11 cellular contexts compared by ENCODE assay signal in the genomic region with DNA sequence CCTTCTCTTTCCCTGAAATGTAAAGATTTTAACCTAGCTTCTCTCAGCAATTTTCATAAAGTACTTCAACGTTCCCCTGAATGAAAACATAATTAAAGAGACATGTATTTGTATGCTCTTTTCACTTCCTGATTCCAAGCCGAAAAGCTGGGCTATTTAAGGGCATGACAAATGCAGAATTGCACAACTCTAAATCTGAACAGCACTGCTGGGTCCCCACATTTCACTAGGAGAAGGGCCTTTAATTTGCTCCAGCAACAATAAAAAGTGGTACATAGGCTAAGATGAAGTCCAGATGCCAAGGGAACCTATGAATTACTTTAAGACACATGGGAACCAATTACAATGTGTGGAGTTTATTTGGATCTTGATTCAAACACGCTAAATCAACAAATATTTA. TPM values are rescaled to one million over a fixed set of nuclear protein-coding genes. Genes with fewer than 3 reads are reported as not detected.
DNase-seq lines count a peak whose midpoint lies in the region; ATAC-seq, FAIRE-seq and TF ChIP-seq lines count a peak whose summit lies in the region.
"Had no signal": no experiment of that assay in that cellular context is flagged by ENCODE, and none has a peak within 500 bp of the region (broad histone marks: within the 10 kb centered on the region; RNA-seq: fewer than 3 reads in every experiment).

No MANE protein-coding gene starts in this region.

- POLR2A ChIA-PET in CD4-positive, alpha-beta T cell (lab: Charles Lee) = no interaction called here
- POLR2A ChIA-PET in activated CD4-positive, alpha-beta T cell treated with anti-CD3 and anti-CD28 coated beads for 36 hours (lab: Charles Lee) = no interaction called here

- no peaks in the 10 kb centered on the region for H3K79me2 ChIP-seq in MM.1S (ENCODE audit: low read length)
- H3K79me2 ChIP-seq in neural progenitor cell (ENCODE audit: low read depth) = no peaks in the 10 kb centered on the region

- H4K20me1 ChIP-seq in MM.1S (ENCODE audit: insufficient read depth, low read length) (no peaks in the 10 kb centered on the region), neural progenitor cell (ENCODE audit: low read depth) (no peaks in the 10 kb centered on the region)

- no peaks in the 10 kb centered on the region for H3K36me3 ChIP-seq in MM.1S (replicated peaks; ENCODE audit: insufficient read depth, low read length)
- no peaks in the 10 kb centered on the region for H3K36me3 ChIP-seq in pancreas
- no peaks in the 10 kb centered on the region for H3K36me3 ChIP-seq in neural progenitor cell

- peaks cover 8% of the 10 kb centered on the region for H3K4me1 ChIP-seq in MM.1S (ENCODE audit: low read length)
- no peaks in the 10 kb centered on the region for H3K4me1 ChIP-seq in pancreas
- peaks cover 3% of the 10 kb centered on the region for H3K4me1 ChIP-seq in neural progenitor cell

- H3K4me1 Mint-ChIP-seq in CD4-positive, alpha-beta T cell (ENCODE audit: low read depth) = peaks cover 20% of the 10 kb centered on the region
- H3K4me1 Mint-ChIP-seq in immature natural killer cell (peaks cover 13 to 21% of the 10 kb centered on the region in 2 donors), neural progenitor cell (no peaks in the 10 kb centered on the region)
- peaks cover 10% of the 10 kb centered on the region for H3K4me1 Mint-ChIP-seq in activated CD4-positive, alpha-beta T cell treated with anti-CD3 and anti-CD28 coated beads for 36 hours

- H3K27ac Mint-ChIP-seq in CD4-positive, alpha-beta T cell = no peak overlapping the region
- H3K27ac Mint-ChIP-seq in immature natural killer cell = no peak overlapping the region
- H3K27ac Mint-ChIP-seq in activated CD4-positive, alpha-beta T cell treated with anti-CD3 and anti-CD28 coated beads for 36 hours = no peak overlapping the region
- H3K27ac Mint-ChIP-seq in neural progenitor cell = no peak overlapping the region

- no peak overlapping the region for H3K4me3 ChIP-seq in MM.1S (ENCODE audit: low read length)
- no peak overlapping the region for H3K4me3 ChIP-seq in pancreas
- no peak overlapping the region for H3K4me3 ChIP-seq in neural progenitor cell

- no peaks in the 10 kb centered on the region for H3K9me2 ChIP-seq in MM.1S (replicated peaks; ENCODE audit: insufficient read depth, low read length)

- H3K27me3 ChIP-seq in MM.1S (replicated peaks; ENCODE audit: insufficient read depth, low read length) = no peaks in the 10 kb centered on the region
- H3K27me3 ChIP-seq in pancreas = no peaks in the 10 kb centered on the region
- H3K27me3 ChIP-seq in CD4-positive, alpha-beta T cell (ENCODE audit: control insufficient read depth, insufficient read depth, low read length) = peaks cover 23% of the 10 kb centered on the region
- H3K27me3 ChIP-seq in neural progenitor cell = peaks cover 30% of the 10 kb centered on the region

- H3K9me3 Mint-ChIP-seq in CD4-positive, alpha-beta T cell = no peaks in the 10 kb centered on the region
- H3K9me3 Mint-ChIP-seq in immature natural killer cell (peaks cover 0 to 18% (median 2%) of the 10 kb centered on the region in 6 donors), neural progenitor cell (peaks cover 9% of the 10 kb centered on the region)
- no peaks in the 10 kb centered on the region for H3K9me3 Mint-ChIP-seq in activated CD4-positive, alpha-beta T cell treated with anti-CD3 and anti-CD28 coated beads for 36 hours (ENCODE audit: low read depth)

- ATAC-seq in esophagus mucosa (peak; percentile 65), pancreas (peak in 3 of 4 donors; percentile 46 to 65 (median 61))
- no peak for ATAC-seq in CD4-positive, alpha-beta T cell (ENCODE audit: poor library complexity)
- ATAC-seq in activated CD4-positive, alpha-beta T cell treated with anti-CD3 and anti-CD28 coated beads for 36 hours = no peak

- H3K4me2 ChIP-seq in MM.1S (ENCODE audit: low read depth, low read length) = no peak overlapping the region
- H3K4me2 ChIP-seq in neural progenitor cell = no peak overlapping the region

- FAIRE-seq in pancreas (lab: Jason Lieb, UNC) = no peak
- FAIRE-seq: endometrium had no signal

- H3K27ac ChIP-seq in MM.1S (ENCODE audit: low read length) (0 out of 2 replicates have a peak overlapping the region, but pooled peaks have one; percentile 8), pancreas (no peak overlapping the region), neural progenitor cell (no peak overlapping the region)
- H3K27ac ChIP-seq in CD4-positive, alpha-beta T cell (ENCODE audit: low read depth, low read length) = no peak overlapping the region

- H3K9ac ChIP-seq in MM.1S (ENCODE audit: low read length) = no peak overlapping the region
- no peak overlapping the region for H3K9ac ChIP-seq in neural progenitor cell

- TF ChIP-seq CTCF in MM.1S (IDR thresholded peaks at IDR 0.05; ENCODE audit: low read length) = no peak
- no peak for TF ChIP-seq CTCF in pancreas (IDR thresholded peaks at IDR 0.05)
- no peak for TF ChIP-seq CTCF in CD4-positive, alpha-beta T cell (IDR thresholded peaks at IDR 0.05)
- TF ChIP-seq CTCF in neural progenitor cell (IDR thresholded peaks at IDR 0.05) = no peak

- H2AFZ ChIP-seq in MM.1S (ENCODE audit: low read length) = no peak overlapping the region
- H2AFZ ChIP-seq in neural progenitor cell (replicated peaks) = no peak overlapping the region

- H3K4me3 Mint-ChIP-seq in CD4-positive, alpha-beta T cell = no peak overlapping the region
- H3K4me3 Mint-ChIP-seq in immature natural killer cell = peak overlapping the region in 2 of 5 donors; percentile 49 to 59
- H3K4me3 Mint-ChIP-seq in activated CD4-positive, alpha-beta T cell treated with anti-CD3 and anti-CD28 coated beads for 36 hours = no peak overlapping the region
- H3K4me3 Mint-ChIP-seq in neural progenitor cell = no peak overlapping the region

- H3F3A ChIP-seq in MM.1S (ENCODE audit: insufficient read depth, low read length) (no peaks in the 10 kb centered on the region), neural progenitor cell (ENCODE audit: low read depth) (no peaks in the 10 kb centered on the region)

- peaks cover 12% of the 10 kb centered on the region for H3K36me3 Mint-ChIP-seq in CD4-positive, alpha-beta T cell (ENCODE audit: low read depth)
- H3K36me3 Mint-ChIP-seq in immature natural killer cell (peaks cover 0 to 8% (median 6%) of the 10 kb centered on the region in 3 donors), neural progenitor cell (peaks cover 13% of the 10 kb centered on the region)
- H3K36me3 Mint-ChIP-seq in activated CD4-positive, alpha-beta T cell treated with anti-CD3 and anti-CD28 coated beads for 36 hours (ENCODE audit: low read depth) = peaks cover 2% of the 10 kb centered on the region

- CTCF ChIA-PET in CD4-positive, alpha-beta T cell (lab: Charles Lee) = no interaction called here
- CTCF ChIA-PET in activated CD4-positive, alpha-beta T cell treated with anti-CD3 and anti-CD28 coated beads for 36 hours (lab: Charles Lee) = no interaction called here

- H3K9me3 ChIP-seq in MM.1S (replicated peaks; ENCODE audit: insufficient read depth, low read length) (no peaks in the 10 kb centered on the region), pancreas (no peaks in the 10 kb centered on the region), neural progenitor cell (ENCODE audit: low read depth) (no peaks in the 10 kb centered on the region)
- no peaks in the 10 kb centered on the region for H3K9me3 ChIP-seq in CD4-positive, alpha-beta T cell (ENCODE audit: control insufficient read depth, low read length)

- intact Hi-C loops in pancreas (cut with DNase I) = no loop called here
- intact Hi-C loops in CD4-positive, alpha-beta T cell (cut with DNase I, micrococcal nuclease) = no loop called here
- intact Hi-C loops in activated CD4-positive, alpha-beta T cell treated with anti-CD3 and anti-CD28 coated beads for 36 hours (cut with DNase I, micrococcal nuclease) = no loop called here

- peaks cover 46% of the 10 kb centered on the region for H3K27me3 Mint-ChIP-seq in CD4-positive, alpha-beta T cell
- peaks cover 2 to 29% (median 16%) of the 10 kb centered on the region in 3 donors for H3K27me3 Mint-ChIP-seq in immature natural killer cell (ENCODE audit: low read depth in 3 of 3)
- peaks cover 31% of the 10 kb centered on the region for H3K27me3 Mint-ChIP-seq in activated CD4-positive, alpha-beta T cell treated with anti-CD3 and anti-CD28 coated beads for 36 hours
- H3K27me3 Mint-ChIP-seq in neural progenitor cell (ENCODE audit: insufficient read depth, low read depth) = peaks cover 7% of the 10 kb centered on the region

- WGBS in pancreas, 2 donors = 57 to 67% methylated on average over 3 of the region's 3 CpGs

- DNase-seq in GM04504 (ENCODE audit: low read depth) (peak; percentile 77), MM.1S (peak; percentile 10), pancreas (no peak), immature natural killer cell (no peak), neural progenitor cell (ENCODE audit: low spot score) (no peak)
- DNase-seq in CD4-positive, alpha-beta T cell = no peak
- no peak for DNase-seq in activated CD4-positive, alpha-beta T cell treated with anti-CD3 and anti-CD28 coated beads for 36 hours
- DNase-seq: activated gamma-delta T cell treated with Interleukin-2 at 50 U/mL for 16 hours; stimulated activated naive CD4-positive, alpha-beta T cell had no signal

RNA-seq across cellular contexts. Expression of a gene that starts 42.0 kb away (rescaled TPM):
- total RNA-seq in esophagus mucosa = 2.7 TPM
- total RNA-seq in pancreas = 1 to 10 TPM; 2.4 to 5.6 (median 4.0) TPM
- 1 to 10 TPM; 2.4 to 2.5 TPM for polyA plus RNA-seq in pancreas
- under 1 TPM; 0.52 to 0.98 TPM for total RNA-seq in CD4-positive, alpha-beta T cell
- 1 to 10 TPM in 1 of 3 donors, under 1 TPM in 2; 0.69 to 1.1 (median 0.77) TPM for polyA plus RNA-seq in immature natural killer cell
- 1 to 10 TPM; 1.6 to 2.7 TPM for total RNA-seq in activated CD4-positive, alpha-beta T cell treated with anti-CD3 and anti-CD28 coated beads for 36 hours
- 9.3 and 13.8 TPM in 2 replicates for total RNA-seq in neural progenitor cell (ENCODE audit: low replicate concordance)

Comparison
In these comparisons a context has a peak if more than half of its experiments do, and no peak if none do; other contexts are left out.
1. DNase-seq: peak in GM04504 (single experiment) and MM.1S (single experiment); none in pancreas (0 of 6), CD4-positive, alpha-beta T cell (0 of 10), immature natural killer cell (0 of 3), activated CD4-positive, alpha-beta T cell treated with anti-CD3 and anti-CD28 coated beads for 36 hours (single experiment) and neural progenitor cell (single experiment).
2. ATAC-seq: peak in esophagus mucosa (single experiment) and pancreas (3 of 4); none in CD4-positive, alpha-beta T cell (single experiment) and activated CD4-positive, alpha-beta T cell treated with anti-CD3 and anti-CD28 coated beads for 36 hours (single experiment).